1 cellular context compared by ENCODE assay signal in the genomic region with DNA sequence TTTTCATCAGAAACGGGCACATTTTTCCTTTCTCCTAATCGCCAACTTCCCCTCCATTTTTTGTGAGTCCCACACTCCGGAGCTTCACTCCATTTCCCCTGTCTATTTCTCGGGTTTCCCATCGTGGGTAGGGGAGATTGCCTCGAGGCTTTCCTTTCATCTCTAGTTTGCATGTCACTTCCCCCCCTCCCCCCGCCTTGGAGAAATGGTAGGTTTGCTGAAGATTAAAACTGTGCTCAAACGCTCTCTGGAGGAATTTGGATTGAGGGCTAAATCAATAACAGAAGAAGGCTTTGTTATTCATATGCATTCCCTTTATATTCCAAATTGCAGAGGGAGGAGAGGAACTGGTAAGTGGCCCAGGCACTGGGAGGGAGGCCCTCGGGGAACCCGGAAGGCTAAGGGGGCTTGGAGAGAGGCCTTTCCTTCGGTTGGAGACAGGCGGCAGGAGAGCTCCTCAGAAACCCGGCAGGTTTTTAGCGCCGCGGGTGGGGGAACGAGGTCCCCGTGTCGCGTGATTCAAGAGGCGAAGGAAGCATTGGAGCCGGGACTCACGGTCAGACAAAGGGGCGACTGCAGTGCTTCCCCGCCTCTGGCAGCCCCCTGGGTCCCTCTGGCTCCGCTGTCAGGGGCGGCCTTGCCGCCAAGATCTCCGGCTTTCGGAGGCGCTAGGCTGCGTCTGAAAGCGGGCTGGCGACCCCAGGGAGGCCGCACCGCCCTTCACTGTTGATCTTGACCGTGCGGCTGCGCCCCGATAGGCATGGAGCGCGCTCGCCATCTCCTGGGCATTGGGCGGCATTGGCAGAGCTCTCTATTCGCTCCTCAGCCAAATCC.
TF ChIP-seq lines count a peak whose summit lies in the region.

No MANE protein-coding gene starts in this region.

TF ChIP-seq in H1, 55 proteins besides CTCF, POLR2A, EP300 and RAD21:
- TF ChIP-seq NRF1 (IDR thresholded peaks at IDR 0.05; ENCODE audit: low read depth, low read length) (no peak), TEAD4 (IDR thresholded peaks at IDR 0.05; ENCODE audit: low read depth, low read length) (0 out of 2 replicates have a peak, but pooled peaks have one; percentile 19), JUN (IDR thresholded peaks at IDR 0.05; ENCODE audit: low read depth, low read length) (no peak), TAF7 (optimal IDR thresholded peaks at IDR 0.05; ENCODE audit: borderline replicate concordance, low read depth, low read length) (no peak), E2F6 (IDR thresholded peaks at IDR 0.05) (no peak), ASH2L (IDR thresholded peaks at IDR 0.05; ENCODE audit: low read length) (peak; percentile 87), HDAC6 (IDR thresholded peaks at IDR 0.05; ENCODE audit: low read depth, low read length) (no peak), CEBPB (IDR thresholded peaks at IDR 0.05; ENCODE audit: low read depth, low read length) (no peak), FOSL1 (IDR thresholded peaks at IDR 0.05; ENCODE audit: insufficient read depth, low read depth, low read length) (no peak), TBP (IDR thresholded peaks at IDR 0.05; ENCODE audit: low read depth, low read length) (peak; percentile 26; the same call in 1 of the 2 replicates), TCF12 (IDR thresholded peaks at IDR 0.05; ENCODE audit: low read depth, low read length) (no peak), JUND (IDR thresholded peaks at IDR 0.05; ENCODE audit: low read length) (0 out of 2 replicates have a peak, but pooled peaks have one; percentile 5), CTBP2 (IDR thresholded peaks at IDR 0.05; ENCODE audit: borderline replicate concordance, insufficient read depth, insufficient read length, low read length) (no peak), HDAC2 (IDR thresholded peaks at IDR 0.05; ENCODE audit: borderline replicate concordance in 1 of 2, low read depth in 2 of 2, low read length in 2 of 2) (0 out of 4 replicates have a peak, but pooled peaks of 1 of the 2 experiments have one; percentile 73), RXRA (IDR thresholded peaks at IDR 0.05; ENCODE audit: insufficient read depth, low read depth, low read length) (no peak), ZNF274 (IDR thresholded peaks at IDR 0.05; ENCODE audit: borderline replicate concordance, extremely low read depth, low read length) (no peak), TAF1 (IDR thresholded peaks at IDR 0.05; ENCODE audit: low read depth, low read length) (no peak), BACH1 (IDR thresholded peaks at IDR 0.05; ENCODE audit: low read length) (peak; percentile 45), RNF2 (IDR thresholded peaks at IDR 0.05; ENCODE audit: borderline replicate concordance, low read depth, low read length, missing control alignments, poor library complexity, severe bottlenecking) (peak; percentile 53), SP2 (IDR thresholded peaks at IDR 0.05; ENCODE audit: low read length) (no peak), POU5F1 (IDR thresholded peaks at IDR 0.05; ENCODE audit: low read depth, low read length) (peak; percentile 83; the same call in 1 of the 2 replicates), RBBP5 (IDR thresholded peaks at IDR 0.05; ENCODE audit: borderline replicate concordance, low read depth, low read length) (peak; percentile 33; the same call in 1 of the 2 replicates), EGR1 (IDR thresholded peaks at IDR 0.05; ENCODE audit: borderline replicate concordance, low read depth, low read length) (0 out of 2 replicates have a peak, but pooled peaks have one; percentile 22), BRCA1 (IDR thresholded peaks at IDR 0.05; ENCODE audit: low read depth, low read length) (no peak), CBX5 (IDR thresholded peaks at IDR 0.05; ENCODE audit: low read depth, low read length) (no peak), SIX5 (IDR thresholded peaks at IDR 0.05; ENCODE audit: low read depth, low read length) (no peak), RFX5 (IDR thresholded peaks at IDR 0.05; ENCODE audit: borderline replicate concordance, low read depth, low read length) (0 out of 2 replicates have a peak, but pooled peaks have one; percentile 28), CHD1 (IDR thresholded peaks at IDR 0.05; ENCODE audit: low read depth, low read length) (no peak), KDM4A (IDR thresholded peaks at IDR 0.05; ENCODE audit: low read depth, low read length, severe bottlenecking) (peak; percentile 37), SRF (IDR thresholded peaks at IDR 0.05; ENCODE audit: low read depth, low read length) (no peak), ATF3 (IDR thresholded peaks at IDR 0.05; ENCODE audit: insufficient read depth, low read depth, low read length) (no peak), KDM1A (IDR thresholded peaks at IDR 0.05; ENCODE audit: borderline replicate concordance, low read length) (no peak), SP1 (IDR thresholded peaks at IDR 0.05; ENCODE audit: low read depth, low read length) (peak; percentile 75), SUZ12 (IDR thresholded peaks at IDR 0.05; ENCODE audit: low read length) (no peak; the same call in none of the 2 replicates), GABPA (IDR thresholded peaks at IDR 0.05; ENCODE audit: borderline replicate concordance, insufficient read depth, low read length) (no peak; the same call in 1 of the 2 replicates), SP4 (IDR thresholded peaks at IDR 0.05; ENCODE audit: low read length) (no peak), GTF2F1 (IDR thresholded peaks at IDR 0.05; ENCODE audit: borderline replicate concordance, low read depth, low read length) (no peak), SIN3A (conservative IDR thresholded peaks at IDR 0.05 in 1 of 2, IDR thresholded peaks at IDR 0.05 in 1 of 2; ENCODE audit: low read depth in 1 of 2, low read length in 2 of 2) (peak in 1 of 2 experiments; percentile 26; a peak in 2 of 4 replicates), EZH2 (IDR thresholded peaks at IDR 0.05; ENCODE audit: low read depth, low read length, severe bottlenecking) (no peak), YY1 (IDR thresholded peaks at IDR 0.05; ENCODE audit: low read depth, low read length) (peak; percentile 10; the same call in 1 of the 2 replicates), ATF2 (IDR thresholded peaks at IDR 0.05; ENCODE audit: low read length) (no peak), POLR2AphosphoS5 (IDR thresholded peaks at IDR 0.05; ENCODE audit: low read depth, low read length) (no peak), CREB1 (IDR thresholded peaks at IDR 0.05) (no peak), NANOG (IDR thresholded peaks at IDR 0.05; ENCODE audit: insufficient read depth, low read depth, low read length, poor library complexity, severe bottlenecking) (peak; percentile 27)
- TF ChIP-seq, protein P1, sequence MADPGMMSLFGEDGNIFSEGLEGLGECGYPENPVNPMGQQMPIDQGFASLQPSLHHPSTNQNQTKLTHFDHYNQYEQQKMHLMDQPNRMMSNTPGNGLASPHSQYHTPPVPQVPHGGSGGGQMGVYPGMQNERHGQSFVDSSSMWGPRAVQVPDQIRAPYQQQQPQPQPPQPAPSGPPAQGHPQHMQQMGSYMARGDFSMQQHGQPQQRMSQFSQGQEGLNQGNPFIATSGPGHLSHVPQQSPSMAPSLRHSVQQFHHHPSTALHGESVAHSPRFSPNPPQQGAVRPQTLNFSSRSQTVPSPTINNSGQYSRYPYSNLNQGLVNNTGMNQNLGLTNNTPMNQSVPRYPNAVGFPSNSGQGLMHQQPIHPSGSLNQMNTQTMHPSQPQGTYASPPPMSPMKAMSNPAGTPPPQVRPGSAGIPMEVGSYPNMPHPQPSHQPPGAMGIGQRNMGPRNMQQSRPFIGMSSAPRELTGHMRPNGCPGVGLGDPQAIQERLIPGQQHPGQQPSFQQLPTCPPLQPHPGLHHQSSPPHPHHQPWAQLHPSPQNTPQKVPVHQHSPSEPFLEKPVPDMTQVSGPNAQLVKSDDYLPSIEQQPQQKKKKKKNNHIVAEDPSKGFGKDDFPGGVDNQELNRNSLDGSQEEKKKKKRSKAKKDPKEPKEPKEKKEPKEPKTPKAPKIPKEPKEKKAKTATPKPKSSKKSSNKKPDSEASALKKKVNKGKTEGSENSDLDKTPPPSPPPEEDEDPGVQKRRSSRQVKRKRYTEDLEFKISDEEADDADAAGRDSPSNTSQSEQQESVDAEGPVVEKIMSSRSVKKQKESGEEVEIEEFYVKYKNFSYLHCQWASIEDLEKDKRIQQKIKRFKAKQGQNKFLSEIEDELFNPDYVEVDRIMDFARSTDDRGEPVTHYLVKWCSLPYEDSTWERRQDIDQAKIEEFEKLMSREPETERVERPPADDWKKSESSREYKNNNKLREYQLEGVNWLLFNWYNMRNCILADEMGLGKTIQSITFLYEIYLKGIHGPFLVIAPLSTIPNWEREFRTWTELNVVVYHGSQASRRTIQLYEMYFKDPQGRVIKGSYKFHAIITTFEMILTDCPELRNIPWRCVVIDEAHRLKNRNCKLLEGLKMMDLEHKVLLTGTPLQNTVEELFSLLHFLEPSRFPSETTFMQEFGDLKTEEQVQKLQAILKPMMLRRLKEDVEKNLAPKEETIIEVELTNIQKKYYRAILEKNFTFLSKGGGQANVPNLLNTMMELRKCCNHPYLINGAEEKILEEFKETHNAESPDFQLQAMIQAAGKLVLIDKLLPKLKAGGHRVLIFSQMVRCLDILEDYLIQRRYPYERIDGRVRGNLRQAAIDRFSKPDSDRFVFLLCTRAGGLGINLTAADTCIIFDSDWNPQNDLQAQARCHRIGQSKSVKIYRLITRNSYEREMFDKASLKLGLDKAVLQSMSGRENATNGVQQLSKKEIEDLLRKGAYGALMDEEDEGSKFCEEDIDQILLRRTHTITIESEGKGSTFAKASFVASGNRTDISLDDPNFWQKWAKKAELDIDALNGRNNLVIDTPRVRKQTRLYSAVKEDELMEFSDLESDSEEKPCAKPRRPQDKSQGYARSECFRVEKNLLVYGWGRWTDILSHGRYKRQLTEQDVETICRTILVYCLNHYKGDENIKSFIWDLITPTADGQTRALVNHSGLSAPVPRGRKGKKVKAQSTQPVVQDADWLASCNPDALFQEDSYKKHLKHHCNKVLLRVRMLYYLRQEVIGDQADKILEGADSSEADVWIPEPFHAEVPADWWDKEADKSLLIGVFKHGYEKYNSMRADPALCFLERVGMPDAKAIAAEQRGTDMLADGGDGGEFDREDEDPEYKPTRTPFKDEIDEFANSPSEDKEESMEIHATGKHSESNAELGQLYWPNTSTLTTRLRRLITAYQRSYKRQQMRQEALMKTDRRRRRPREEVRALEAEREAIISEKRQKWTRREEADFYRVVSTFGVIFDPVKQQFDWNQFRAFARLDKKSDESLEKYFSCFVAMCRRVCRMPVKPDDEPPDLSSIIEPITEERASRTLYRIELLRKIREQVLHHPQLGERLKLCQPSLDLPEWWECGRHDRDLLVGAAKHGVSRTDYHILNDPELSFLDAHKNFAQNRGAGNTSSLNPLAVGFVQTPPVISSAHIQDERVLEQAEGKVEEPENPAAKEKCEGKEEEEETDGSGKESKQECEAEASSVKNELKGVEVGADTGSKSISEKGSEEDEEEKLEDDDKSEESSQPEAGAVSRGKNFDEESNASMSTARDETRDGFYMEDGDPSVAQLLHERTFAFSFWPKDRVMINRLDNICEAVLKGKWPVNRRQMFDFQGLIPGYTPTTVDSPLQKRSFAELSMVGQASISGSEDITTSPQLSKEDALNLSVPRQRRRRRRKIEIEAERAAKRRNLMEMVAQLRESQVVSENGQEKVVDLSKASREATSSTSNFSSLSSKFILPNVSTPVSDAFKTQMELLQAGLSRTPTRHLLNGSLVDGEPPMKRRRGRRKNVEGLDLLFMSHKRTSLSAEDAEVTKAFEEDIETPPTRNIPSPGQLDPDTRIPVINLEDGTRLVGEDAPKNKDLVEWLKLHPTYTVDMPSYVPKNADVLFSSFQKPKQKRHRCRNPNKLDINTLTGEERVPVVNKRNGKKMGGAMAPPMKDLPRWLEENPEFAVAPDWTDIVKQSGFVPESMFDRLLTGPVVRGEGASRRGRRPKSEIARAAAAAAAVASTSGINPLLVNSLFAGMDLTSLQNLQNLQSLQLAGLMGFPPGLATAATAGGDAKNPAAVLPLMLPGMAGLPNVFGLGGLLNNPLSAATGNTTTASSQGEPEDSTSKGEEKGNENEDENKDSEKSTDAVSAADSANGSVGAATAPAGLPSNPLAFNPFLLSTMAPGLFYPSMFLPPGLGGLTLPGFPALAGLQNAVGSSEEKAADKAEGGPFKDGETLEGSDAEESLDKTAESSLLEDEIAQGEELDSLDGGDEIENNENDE (IDR thresholded peaks at IDR 0.05; ENCODE audit: insufficient replicate concordance, low read length): peak; percentile 56
- TF ChIP-seq, protein P2, sequence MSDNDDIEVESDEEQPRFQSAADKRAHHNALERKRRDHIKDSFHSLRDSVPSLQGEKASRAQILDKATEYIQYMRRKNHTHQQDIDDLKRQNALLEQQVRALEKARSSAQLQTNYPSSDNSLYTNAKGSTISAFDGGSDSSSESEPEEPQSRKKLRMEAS (IDR thresholded peaks at IDR 0.05): no peak
TF ChIP-seq in H1: peak in this region for 17.
